Comparison of ENCODE assay signal across 1 cellular context in the genomic region with DNA sequence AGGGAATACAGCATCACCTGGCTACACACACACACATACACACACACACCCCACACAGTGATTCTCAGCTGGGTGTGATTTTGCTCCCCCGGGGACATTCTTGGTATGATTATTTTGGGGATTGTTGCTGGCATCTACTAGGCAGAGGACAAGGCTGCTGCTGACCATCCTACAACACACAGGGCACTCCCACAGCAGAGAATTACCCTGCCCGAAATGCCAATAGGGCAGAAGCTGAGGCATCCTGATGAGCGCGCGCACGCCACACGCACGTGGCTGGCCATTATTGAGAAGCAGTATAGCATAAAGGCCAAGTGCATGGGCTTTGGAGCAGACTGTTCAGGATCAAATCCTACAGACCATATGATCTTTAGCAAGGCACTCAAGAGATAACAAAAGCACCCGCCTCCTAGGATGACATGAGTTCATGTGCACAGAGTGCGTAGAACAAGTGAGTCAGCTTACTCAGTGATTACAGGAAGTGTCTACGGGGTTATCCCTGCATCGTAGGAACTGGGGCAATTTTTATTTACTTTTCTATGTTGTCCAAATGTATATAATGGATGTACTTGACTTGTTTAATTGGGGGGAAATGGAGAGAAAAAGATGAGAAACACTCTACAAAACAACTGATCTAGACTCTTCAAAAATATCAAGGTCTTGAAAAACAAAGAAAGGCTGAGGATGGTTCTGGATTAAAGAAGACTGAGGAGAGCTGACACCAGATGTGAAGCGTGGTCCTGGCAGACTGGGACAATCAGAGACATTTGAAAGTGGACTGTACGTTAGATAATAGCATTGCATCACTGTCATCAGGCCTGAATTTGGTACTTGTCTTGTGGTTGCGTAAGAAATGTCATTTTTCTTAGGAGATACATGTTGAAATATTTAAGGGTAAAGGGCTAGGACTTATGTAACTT.
A peak's percentile ranks its signal among the peaks of the same experiment; 100 is the strongest.
TF ChIP-seq lines count a peak whose summit lies in the region.

No MANE protein-coding gene starts in this region.

TF ChIP-seq in K562, 482 proteins besides CTCF, POLR2A, EP300 and RAD21 (continued from another document and continues in another):
- TF ChIP-seq, protein P1, sequence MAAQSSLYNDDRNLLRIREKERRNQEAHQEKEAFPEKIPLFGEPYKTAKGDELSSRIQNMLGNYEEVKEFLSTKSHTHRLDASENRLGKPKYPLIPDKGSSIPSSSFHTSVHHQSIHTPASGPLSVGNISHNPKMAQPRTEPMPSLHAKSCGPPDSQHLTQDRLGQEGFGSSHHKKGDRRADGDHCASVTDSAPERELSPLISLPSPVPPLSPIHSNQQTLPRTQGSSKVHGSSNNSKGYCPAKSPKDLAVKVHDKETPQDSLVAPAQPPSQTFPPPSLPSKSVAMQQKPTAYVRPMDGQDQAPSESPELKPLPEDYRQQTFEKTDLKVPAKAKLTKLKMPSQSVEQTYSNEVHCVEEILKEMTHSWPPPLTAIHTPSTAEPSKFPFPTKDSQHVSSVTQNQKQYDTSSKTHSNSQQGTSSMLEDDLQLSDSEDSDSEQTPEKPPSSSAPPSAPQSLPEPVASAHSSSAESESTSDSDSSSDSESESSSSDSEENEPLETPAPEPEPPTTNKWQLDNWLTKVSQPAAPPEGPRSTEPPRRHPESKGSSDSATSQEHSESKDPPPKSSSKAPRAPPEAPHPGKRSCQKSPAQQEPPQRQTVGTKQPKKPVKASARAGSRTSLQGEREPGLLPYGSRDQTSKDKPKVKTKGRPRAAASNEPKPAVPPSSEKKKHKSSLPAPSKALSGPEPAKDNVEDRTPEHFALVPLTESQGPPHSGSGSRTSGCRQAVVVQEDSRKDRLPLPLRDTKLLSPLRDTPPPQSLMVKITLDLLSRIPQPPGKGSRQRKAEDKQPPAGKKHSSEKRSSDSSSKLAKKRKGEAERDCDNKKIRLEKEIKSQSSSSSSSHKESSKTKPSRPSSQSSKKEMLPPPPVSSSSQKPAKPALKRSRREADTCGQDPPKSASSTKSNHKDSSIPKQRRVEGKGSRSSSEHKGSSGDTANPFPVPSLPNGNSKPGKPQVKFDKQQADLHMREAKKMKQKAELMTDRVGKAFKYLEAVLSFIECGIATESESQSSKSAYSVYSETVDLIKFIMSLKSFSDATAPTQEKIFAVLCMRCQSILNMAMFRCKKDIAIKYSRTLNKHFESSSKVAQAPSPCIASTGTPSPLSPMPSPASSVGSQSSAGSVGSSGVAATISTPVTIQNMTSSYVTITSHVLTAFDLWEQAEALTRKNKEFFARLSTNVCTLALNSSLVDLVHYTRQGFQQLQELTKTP (IDR thresholded peaks at IDR 0.05; ENCODE audit: low read depth in 1 of 2, partially characterized antibody in 2 of 2): peak; percentile 63 to 65
- TF ChIP-seq EGR1 (conservative IDR thresholded peaks at IDR 0.05) (peak; percentile 10; the same call in 1 of the 2 replicates), THRAP3 (IDR thresholded peaks at IDR 0.05; ENCODE audit: borderline replicate concordance) (peak; percentile 67; the same call in 1 of the 2 replicates), ZNF239 (CRISPR knock-in tag; IDR thresholded peaks at IDR 0.05) (no peak), DMBX1 (CRISPR knock-in tag; IDR thresholded peaks at IDR 0.05; ENCODE audit: borderline replicate concordance) (peak; percentile 61; the same call in 1 of the 2 replicates), CXXC5 (CRISPR knock-in tag; IDR thresholded peaks at IDR 0.05) (peak; percentile 92), NR2C2 (CRISPR knock-in tag; IDR thresholded peaks at IDR 0.05) (no peak), NR2C2 (tag; IDR thresholded peaks at IDR 0.05) (peak; percentile 84), SIRT6 (IDR thresholded peaks at IDR 0.05; ENCODE audit: low read depth, low read length) (no peak), EWSR1 (IDR thresholded peaks at IDR 0.05; ENCODE audit: borderline replicate concordance, low read depth, partially characterized antibody) (no peak), NUFIP1 (IDR thresholded peaks at IDR 0.05; ENCODE audit: partially characterized antibody) (no peak), CHD4 (IDR thresholded peaks at IDR 0.05; ENCODE audit: insufficient read depth, insufficient replicate concordance, low read depth, low read length, poor library complexity, severe bottlenecking) (no peak), MEIS2 (IDR thresholded peaks at IDR 0.05; ENCODE audit: partially characterized antibody) (peak; percentile 83), HDAC2 (IDR thresholded peaks at IDR 0.05) (peak; percentile 88), ZNF589 (CRISPR knock-in tag; IDR thresholded peaks at IDR 0.05; ENCODE audit: low read depth) (peak; percentile 85), FOSL1 (tag; conservative IDR thresholded peaks at IDR 0.05) (peak; percentile 96), TEAD1 (CRISPR knock-in tag; IDR thresholded peaks at IDR 0.05) (peak; percentile 21 to 46; a peak in 1 of 4 replicates)
- TF ChIP-seq, protein P2, sequence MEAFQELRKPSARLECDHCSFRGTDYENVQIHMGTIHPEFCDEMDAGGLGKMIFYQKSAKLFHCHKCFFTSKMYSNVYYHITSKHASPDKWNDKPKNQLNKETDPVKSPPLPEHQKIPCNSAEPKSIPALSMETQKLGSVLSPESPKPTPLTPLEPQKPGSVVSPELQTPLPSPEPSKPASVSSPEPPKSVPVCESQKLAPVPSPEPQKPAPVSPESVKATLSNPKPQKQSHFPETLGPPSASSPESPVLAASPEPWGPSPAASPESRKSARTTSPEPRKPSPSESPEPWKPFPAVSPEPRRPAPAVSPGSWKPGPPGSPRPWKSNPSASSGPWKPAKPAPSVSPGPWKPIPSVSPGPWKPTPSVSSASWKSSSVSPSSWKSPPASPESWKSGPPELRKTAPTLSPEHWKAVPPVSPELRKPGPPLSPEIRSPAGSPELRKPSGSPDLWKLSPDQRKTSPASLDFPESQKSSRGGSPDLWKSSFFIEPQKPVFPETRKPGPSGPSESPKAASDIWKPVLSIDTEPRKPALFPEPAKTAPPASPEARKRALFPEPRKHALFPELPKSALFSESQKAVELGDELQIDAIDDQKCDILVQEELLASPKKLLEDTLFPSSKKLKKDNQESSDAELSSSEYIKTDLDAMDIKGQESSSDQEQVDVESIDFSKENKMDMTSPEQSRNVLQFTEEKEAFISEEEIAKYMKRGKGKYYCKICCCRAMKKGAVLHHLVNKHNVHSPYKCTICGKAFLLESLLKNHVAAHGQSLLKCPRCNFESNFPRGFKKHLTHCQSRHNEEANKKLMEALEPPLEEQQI (IDR thresholded peaks at IDR 0.05): no peak
- TF ChIP-seq, protein P3, sequence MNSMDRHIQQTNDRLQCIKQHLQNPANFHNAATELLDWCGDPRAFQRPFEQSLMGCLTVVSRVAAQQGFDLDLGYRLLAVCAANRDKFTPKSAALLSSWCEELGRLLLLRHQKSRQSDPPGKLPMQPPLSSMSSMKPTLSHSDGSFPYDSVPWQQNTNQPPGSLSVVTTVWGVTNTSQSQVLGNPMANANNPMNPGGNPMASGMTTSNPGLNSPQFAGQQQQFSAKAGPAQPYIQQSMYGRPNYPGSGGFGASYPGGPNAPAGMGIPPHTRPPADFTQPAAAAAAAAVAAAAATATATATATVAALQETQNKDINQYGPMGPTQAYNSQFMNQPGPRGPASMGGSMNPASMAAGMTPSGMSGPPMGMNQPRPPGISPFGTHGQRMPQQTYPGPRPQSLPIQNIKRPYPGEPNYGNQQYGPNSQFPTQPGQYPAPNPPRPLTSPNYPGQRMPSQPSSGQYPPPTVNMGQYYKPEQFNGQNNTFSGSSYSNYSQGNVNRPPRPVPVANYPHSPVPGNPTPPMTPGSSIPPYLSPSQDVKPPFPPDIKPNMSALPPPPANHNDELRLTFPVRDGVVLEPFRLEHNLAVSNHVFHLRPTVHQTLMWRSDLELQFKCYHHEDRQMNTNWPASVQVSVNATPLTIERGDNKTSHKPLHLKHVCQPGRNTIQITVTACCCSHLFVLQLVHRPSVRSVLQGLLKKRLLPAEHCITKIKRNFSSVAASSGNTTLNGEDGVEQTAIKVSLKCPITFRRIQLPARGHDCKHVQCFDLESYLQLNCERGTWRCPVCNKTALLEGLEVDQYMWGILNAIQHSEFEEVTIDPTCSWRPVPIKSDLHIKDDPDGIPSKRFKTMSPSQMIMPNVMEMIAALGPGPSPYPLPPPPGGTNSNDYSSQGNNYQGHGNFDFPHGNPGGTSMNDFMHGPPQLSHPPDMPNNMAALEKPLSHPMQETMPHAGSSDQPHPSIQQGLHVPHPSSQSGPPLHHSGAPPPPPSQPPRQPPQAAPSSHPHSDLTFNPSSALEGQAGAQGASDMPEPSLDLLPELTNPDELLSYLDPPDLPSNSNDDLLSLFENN (IDR thresholded peaks at IDR 0.05; ENCODE audit: low read depth in 2 of 2, low read length in 2 of 2): 0 out of 4 replicates have a peak, but pooled peaks of 1 of the 2 experiments have one; percentile 38
- TF ChIP-seq, protein P4, sequence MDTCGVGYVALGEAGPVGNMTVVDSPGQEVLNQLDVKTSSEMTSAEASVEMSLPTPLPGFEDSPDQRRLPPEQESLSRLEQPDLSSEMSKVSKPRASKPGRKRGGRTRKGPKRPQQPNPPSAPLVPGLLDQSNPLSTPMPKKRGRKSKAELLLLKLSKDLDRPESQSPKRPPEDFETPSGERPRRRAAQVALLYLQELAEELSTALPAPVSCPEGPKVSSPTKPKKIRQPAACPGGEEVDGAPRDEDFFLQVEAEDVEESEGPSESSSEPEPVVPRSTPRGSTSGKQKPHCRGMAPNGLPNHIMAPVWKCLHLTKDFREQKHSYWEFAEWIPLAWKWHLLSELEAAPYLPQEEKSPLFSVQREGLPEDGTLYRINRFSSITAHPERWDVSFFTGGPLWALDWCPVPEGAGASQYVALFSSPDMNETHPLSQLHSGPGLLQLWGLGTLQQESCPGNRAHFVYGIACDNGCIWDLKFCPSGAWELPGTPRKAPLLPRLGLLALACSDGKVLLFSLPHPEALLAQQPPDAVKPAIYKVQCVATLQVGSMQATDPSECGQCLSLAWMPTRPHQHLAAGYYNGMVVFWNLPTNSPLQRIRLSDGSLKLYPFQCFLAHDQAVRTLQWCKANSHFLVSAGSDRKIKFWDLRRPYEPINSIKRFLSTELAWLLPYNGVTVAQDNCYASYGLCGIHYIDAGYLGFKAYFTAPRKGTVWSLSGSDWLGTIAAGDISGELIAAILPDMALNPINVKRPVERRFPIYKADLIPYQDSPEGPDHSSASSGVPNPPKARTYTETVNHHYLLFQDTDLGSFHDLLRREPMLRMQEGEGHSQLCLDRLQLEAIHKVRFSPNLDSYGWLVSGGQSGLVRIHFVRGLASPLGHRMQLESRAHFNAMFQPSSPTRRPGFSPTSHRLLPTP (IDR thresholded peaks at IDR 0.05; ENCODE audit: borderline replicate concordance, extremely low read depth, insufficient read length): no peak
- TF ChIP-seq, protein P5, sequence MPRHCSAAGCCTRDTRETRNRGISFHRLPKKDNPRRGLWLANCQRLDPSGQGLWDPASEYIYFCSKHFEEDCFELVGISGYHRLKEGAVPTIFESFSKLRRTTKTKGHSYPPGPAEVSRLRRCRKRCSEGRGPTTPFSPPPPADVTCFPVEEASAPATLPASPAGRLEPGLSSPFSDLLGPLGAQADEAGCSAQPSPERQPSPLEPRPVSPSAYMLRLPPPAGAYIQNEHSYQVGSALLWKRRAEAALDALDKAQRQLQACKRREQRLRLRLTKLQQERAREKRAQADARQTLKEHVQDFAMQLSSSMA (CRISPR knock-in tag; IDR thresholded peaks at IDR 0.05): no peak
- TF ChIP-seq, protein P6, sequence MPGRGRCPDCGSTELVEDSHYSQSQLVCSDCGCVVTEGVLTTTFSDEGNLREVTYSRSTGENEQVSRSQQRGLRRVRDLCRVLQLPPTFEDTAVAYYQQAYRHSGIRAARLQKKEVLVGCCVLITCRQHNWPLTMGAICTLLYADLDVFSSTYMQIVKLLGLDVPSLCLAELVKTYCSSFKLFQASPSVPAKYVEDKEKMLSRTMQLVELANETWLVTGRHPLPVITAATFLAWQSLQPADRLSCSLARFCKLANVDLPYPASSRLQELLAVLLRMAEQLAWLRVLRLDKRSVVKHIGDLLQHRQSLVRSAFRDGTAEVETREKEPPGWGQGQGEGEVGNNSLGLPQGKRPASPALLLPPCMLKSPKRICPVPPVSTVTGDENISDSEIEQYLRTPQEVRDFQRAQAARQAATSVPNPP (IDR thresholded peaks at IDR 0.05; ENCODE audit: borderline replicate concordance, insufficient read depth, insufficient read length): no peak
- TF ChIP-seq, protein P7, sequence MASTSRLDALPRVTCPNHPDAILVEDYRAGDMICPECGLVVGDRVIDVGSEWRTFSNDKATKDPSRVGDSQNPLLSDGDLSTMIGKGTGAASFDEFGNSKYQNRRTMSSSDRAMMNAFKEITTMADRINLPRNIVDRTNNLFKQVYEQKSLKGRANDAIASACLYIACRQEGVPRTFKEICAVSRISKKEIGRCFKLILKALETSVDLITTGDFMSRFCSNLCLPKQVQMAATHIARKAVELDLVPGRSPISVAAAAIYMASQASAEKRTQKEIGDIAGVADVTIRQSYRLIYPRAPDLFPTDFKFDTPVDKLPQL (IDR thresholded peaks at IDR 0.05; ENCODE audit: extremely low read depth, insufficient read length): no peak
- TF ChIP-seq, protein P8, sequence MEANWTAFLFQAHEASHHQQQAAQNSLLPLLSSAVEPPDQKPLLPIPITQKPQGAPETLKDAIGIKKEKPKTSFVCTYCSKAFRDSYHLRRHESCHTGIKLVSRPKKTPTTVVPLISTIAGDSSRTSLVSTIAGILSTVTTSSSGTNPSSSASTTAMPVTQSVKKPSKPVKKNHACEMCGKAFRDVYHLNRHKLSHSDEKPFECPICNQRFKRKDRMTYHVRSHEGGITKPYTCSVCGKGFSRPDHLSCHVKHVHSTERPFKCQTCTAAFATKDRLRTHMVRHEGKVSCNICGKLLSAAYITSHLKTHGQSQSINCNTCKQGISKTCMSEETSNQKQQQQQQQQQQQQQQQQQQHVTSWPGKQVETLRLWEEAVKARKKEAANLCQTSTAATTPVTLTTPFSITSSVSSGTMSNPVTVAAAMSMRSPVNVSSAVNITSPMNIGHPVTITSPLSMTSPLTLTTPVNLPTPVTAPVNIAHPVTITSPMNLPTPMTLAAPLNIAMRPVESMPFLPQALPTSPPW (CRISPR knock-in tag; IDR thresholded peaks at IDR 0.05): peak; percentile 47
- TF ChIP-seq, protein P9, sequence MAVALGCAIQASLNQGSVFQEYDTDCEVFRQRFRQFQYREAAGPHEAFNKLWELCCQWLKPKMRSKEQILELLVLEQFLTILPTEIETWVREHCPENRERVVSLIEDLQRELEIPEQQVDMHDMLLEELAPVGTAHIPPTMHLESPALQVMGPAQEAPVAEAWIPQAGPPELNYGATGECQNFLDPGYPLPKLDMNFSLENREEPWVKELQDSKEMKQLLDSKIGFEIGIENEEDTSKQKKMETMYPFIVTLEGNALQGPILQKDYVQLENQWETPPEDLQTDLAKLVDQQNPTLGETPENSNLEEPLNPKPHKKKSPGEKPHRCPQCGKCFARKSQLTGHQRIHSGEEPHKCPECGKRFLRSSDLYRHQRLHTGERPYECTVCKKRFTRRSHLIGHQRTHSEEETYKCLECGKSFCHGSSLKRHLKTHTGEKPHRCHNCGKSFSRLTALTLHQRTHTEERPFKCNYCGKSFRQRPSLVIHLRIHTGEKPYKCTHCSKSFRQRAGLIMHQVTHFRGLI (CRISPR knock-in tag; IDR thresholded peaks at IDR 0.05): 0 out of 2 replicates have a peak, but pooled peaks have one; percentile 22
